In the genomic region with DNA sequence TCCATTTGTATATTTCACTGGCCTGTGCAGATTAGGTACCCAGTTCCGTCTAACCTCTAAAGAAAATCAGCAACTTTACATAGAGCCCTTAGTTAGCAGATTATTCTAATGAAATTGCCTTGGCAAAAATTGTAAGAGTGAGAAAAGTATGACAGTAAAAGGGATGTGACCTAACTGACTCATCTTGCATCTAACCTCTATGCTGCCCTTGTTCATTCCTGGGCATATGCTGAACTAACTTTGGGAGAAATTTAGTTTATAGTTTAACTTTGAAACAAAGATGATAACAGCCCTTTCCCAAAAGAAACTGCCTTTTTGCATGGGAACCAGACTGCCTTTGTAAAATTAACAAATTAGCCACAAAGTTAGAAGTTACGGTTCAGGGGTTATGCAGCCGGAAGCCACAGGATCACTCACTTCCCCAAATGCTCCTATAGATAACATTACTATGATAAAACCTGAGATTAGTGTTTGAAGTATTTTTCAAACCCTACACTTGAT, we compare ENCODE assay signal across 11 cellular contexts.
DNase-seq lines count a peak whose midpoint lies in the region; ATAC-seq lines count a peak whose summit lies in the region.
"Had no signal": no experiment of that assay in that cellular context is flagged by ENCODE, and none has a peak within 500 bp of the region (broad histone marks: within the 10 kb centered on the region; RNA-seq: fewer than 3 reads in every experiment).

No MANE protein-coding gene starts in this region.

- ATAC-seq in GM19438 (IDR thresholded peaks at IDR 0.05; ENCODE audit: low read depth, unreplicated experiment) (peak; percentile 73), HG02938 (IDR thresholded peaks at IDR 0.05; ENCODE audit: unreplicated experiment) (peak; percentile 76)
- no peak for ATAC-seq in naive thymus-derived CD8-positive, alpha-beta T cell

- POLR2A ChIA-PET in naive thymus-derived CD8-positive, alpha-beta T cell (lab: Charles Lee) = no interaction called here

- peaks cover 37 to 51% (median 40%) of the 10 kb centered on the region in 10 experiments for H3K4me1 ChIP-seq in BLaER1 treated with 17β-estradiol and CSF1 and Interleukin-3, amounts not matched to agents 10 nM and 100 nM
- peaks cover 53% of the 10 kb centered on the region for H3K4me1 ChIP-seq in Karpas-422 (ENCODE audit: low read length)

- peak overlapping the region in 10 of 11 experiments; percentile 16 to 67 (median 42); a peak in 16 of 22 replicates for H3K9ac ChIP-seq in BLaER1 treated with 17β-estradiol and CSF1 and Interleukin-3, amounts not matched to agents 10 nM and 100 nM
- H3K9ac ChIP-seq in Karpas-422 (ENCODE audit: low read length) = peak overlapping the region; percentile 53

- H3K4me3 Mint-ChIP-seq in naive thymus-derived CD8-positive, alpha-beta T cell = no peak overlapping the region
- H3K4me3 Mint-ChIP-seq: stimulated activated naive CD8-positive, alpha-beta T cell treated with anti-CD3 and anti-CD28 coated beads, Interleukin-15, Interleukin-2, amounts not matched to agents 100 ng/mL and 50 ng/mL, for 24 hours had no signal

- no peak overlapping the region for H2AFZ ChIP-seq in Karpas-422 (ENCODE audit: low read length)

- H3K9me3 Mint-ChIP-seq in naive thymus-derived CD8-positive, alpha-beta T cell = peaks cover 0 to 9% (median 3%) of the 10 kb centered on the region in 9 donors
- H3K9me3 Mint-ChIP-seq: stimulated activated naive CD8-positive, alpha-beta T cell treated with anti-CD3 and anti-CD28 coated beads, Interleukin-15, Interleukin-2, amounts not matched to agents 100 ng/mL and 50 ng/mL, for 24 hours had no signal

- no peaks in the 10 kb centered on the region for H3K9me2 ChIP-seq in Karpas-422 (replicated peaks; ENCODE audit: insufficient read depth, low read length)

- no peak overlapping the region for H3K27ac Mint-ChIP-seq in naive thymus-derived CD8-positive, alpha-beta T cell
- H3K27ac Mint-ChIP-seq: stimulated activated naive CD8-positive, alpha-beta T cell treated with anti-CD3 and anti-CD28 coated beads, Interleukin-15, Interleukin-2, amounts not matched to agents 100 ng/mL and 50 ng/mL, for 24 hours had no signal

- peak overlapping the region in 9 of 11 experiments; percentile 62 to 83 (median 77); a peak in 18 of 22 replicates for H3K27ac ChIP-seq in BLaER1 treated with 17β-estradiol and CSF1 and Interleukin-3, amounts not matched to agents 10 nM and 100 nM
- H3K27ac ChIP-seq in Karpas-422 (ENCODE audit: low read length) (peak overlapping the region; percentile 96), substantia nigra (ENCODE audit: low read depth, low read length, poor library complexity, severe bottlenecking) (no peak overlapping the region)

- H3K4me3 ChIP-seq in BLaER1 treated with 17β-estradiol and CSF1 and Interleukin-3, amounts not matched to agents 10 nM and 100 nM = 0 out of 20 replicates have a peak overlapping the region, but pooled peaks of 1 of the 10 experiments have one; percentile 52
- peak overlapping the region; percentile 47; the same call in 1 of the 2 replicates for H3K4me3 ChIP-seq in Karpas-422 (ENCODE audit: low read length)

- peaks cover 23 to 32% (median 29%) of the 10 kb centered on the region in 11 experiments for H3K9me3 ChIP-seq in BLaER1 treated with 17β-estradiol and CSF1 and Interleukin-3, amounts not matched to agents 10 nM and 100 nM (replicated peaks in 1 of 11)
- H3K9me3 ChIP-seq in Karpas-422 (ENCODE audit: low read length) = no peaks in the 10 kb centered on the region

- H3K4me2 ChIP-seq in BLaER1 treated with 17β-estradiol and CSF1 and Interleukin-3, amounts not matched to agents 10 nM and 100 nM = peak overlapping the region; percentile 70 to 95 (median 81)
- H3K4me2 ChIP-seq in Karpas-422 (ENCODE audit: low read depth, low read length, poor library complexity, severe bottlenecking) = peak overlapping the region; percentile 71

- no peaks in the 10 kb centered on the region for H3K79me2 ChIP-seq in Karpas-422 (ENCODE audit: low read length)

- no peaks in the 10 kb centered on the region for H4K20me1 ChIP-seq in BLaER1 treated with 17β-estradiol and CSF1 and Interleukin-3, amounts not matched to agents 10 nM and 100 nM
- H4K20me1 ChIP-seq in Karpas-422 (ENCODE audit: insufficient read depth, low read depth, low read length) = no peaks in the 10 kb centered on the region

- peaks cover 0 to 7% (median 0%) of the 10 kb centered on the region in 11 experiments; a peak in 2 of 22 replicates for H3K36me3 ChIP-seq in BLaER1 treated with 17β-estradiol and CSF1 and Interleukin-3, amounts not matched to agents 10 nM and 100 nM
- no peaks in the 10 kb centered on the region for H3K36me3 ChIP-seq in Karpas-422 (ENCODE audit: insufficient read depth, low read length)

- H3K27me3 ChIP-seq in BLaER1 treated with 17β-estradiol and CSF1 and Interleukin-3, amounts not matched to agents 10 nM and 100 nM = no peaks in the 10 kb centered on the region
- H3K27me3 ChIP-seq in Karpas-422 (ENCODE audit: low read length) = no peaks in the 10 kb centered on the region

- H3K36me3 Mint-ChIP-seq in naive thymus-derived CD8-positive, alpha-beta T cell = peaks cover 0 to 3% (median 0%) of the 10 kb centered on the region in 3 donors

- peak; percentile 89 for DNase-seq in Karpas-422
- DNase-seq in substantia nigra (lab: John Stamatoyannopoulos, UW) = no peak
- no peak for DNase-seq in naive thymus-derived CD8-positive, alpha-beta T cell
- no peak for DNase-seq in NCI-H1417 (lab: John Stamatoyannopoulos, UW)
- DNase-seq in NCI-H1105 (lab: John Stamatoyannopoulos, UW) = no peak
- DNase-seq: NCI-H446, small intestine had no signal

- H3K27me3 Mint-ChIP-seq in naive thymus-derived CD8-positive, alpha-beta T cell = peaks cover 0 to 11% (median 1%) of the 10 kb centered on the region in 5 donors
- H3K27me3 Mint-ChIP-seq: stimulated activated naive CD8-positive, alpha-beta T cell treated with anti-CD3 and anti-CD28 coated beads, Interleukin-15, Interleukin-2, amounts not matched to agents 100 ng/mL and 50 ng/mL, for 24 hours had no signal

- peaks cover 0 to 16% (median 0%) of the 10 kb centered on the region in 4 donors for H3K4me1 Mint-ChIP-seq in naive thymus-derived CD8-positive, alpha-beta T cell

Comparison
In these comparisons a context has a peak if more than half of its experiments do, and no peak if none do; other contexts are left out.
1. ATAC-seq: peak in GM19438 (single experiment) and HG02938 (single experiment); none in naive thymus-derived CD8-positive, alpha-beta T cell (0 of 2).